11 cellular contexts compared by ENCODE assay signal in genomic region chr3:157064402-157064801, GRCh38.
DNase-seq lines count a peak whose midpoint lies in the region; ATAC-seq, FAIRE-seq and TF ChIP-seq lines count a peak whose summit lies in the region.
"Had no signal": no experiment of that assay in that cellular context is flagged by ENCODE, and none has a peak within 500 bp of the region (broad histone marks: within the 10 kb centered on the region; RNA-seq: fewer than 3 reads in every experiment).

No MANE protein-coding gene starts in this region.

- H3K79me2 ChIP-seq in GM12878 (ENCODE audit: control insufficient read depth, insufficient read depth, low read length) = no peaks in the 10 kb centered on the region

- H3K27ac ChIP-seq in GM12878 (ENCODE audit: control insufficient read depth, insufficient read depth) = peak overlapping the region; percentile 48; the same call in 1 of the 2 replicates
- H3K27ac ChIP-seq: BLaER1, tibial artery had no signal

- intact Hi-C loops in GM12878 (cut with micrococcal nuclease; ENCODE audit: unreplicated experiment) (loop anchor here (2.0 kb wide), 1 partner anchor 106 kb away; no protein-coding TSS in a partner anchor), posterior vena cava (cut with DNase I) (no loop called here)

- RAD21 ChIA-PET in GM12878 (lab: Charles Lee; ENCODE audit: unreplicated experiment) = interaction anchor here (1.9 kb wide), 1 partner anchor 23 kb away, joined by 9 read pairs; no protein-coding TSS in a partner anchor

- no peak for TF ChIP-seq POLR2A in GM12878 (IDR thresholded peaks at IDR 0.05; ENCODE audit: low read depth, low read length)

- H3K27me3 ChIP-seq in GM12878 (replicated peaks in 1 of 2; ENCODE audit: control insufficient read depth in 2 of 2, insufficient read depth in 2 of 2, low read length in 1 of 2) = no peaks in the 10 kb centered on the region
- H3K27me3 ChIP-seq: BLaER1, spleen, tibial artery had no signal

- no peak for TF ChIP-seq CTCF in GM12865 (IDR thresholded peaks at IDR 0.05; ENCODE audit: insufficient read depth, low read depth, low read length, missing control alignments)
- no peak for TF ChIP-seq CTCF in GM12878 (IDR thresholded peaks at IDR 0.05 in 2 of 3, conservative IDR thresholded peaks at IDR 0.05 in 1 of 3; ENCODE audit: control insufficient read depth in 2 of 3, extremely low read depth in 1 of 3, insufficient read depth in 1 of 3, low read depth in 3 of 3, low read length in 3 of 3)

- TF ChIP-seq EP300 in GM12878 (IDR thresholded peaks at IDR 0.05; ENCODE audit: borderline replicate concordance in 1 of 2, control insufficient read depth in 1 of 2, low read depth in 2 of 2, low read length in 2 of 2) = peak; percentile 46 to 59; a peak in 2 of 4 replicates

- H3K4me2 ChIP-seq in GM12878 (ENCODE audit: control insufficient read depth, insufficient read depth) = peak overlapping the region; percentile 77
- H3K4me2 ChIP-seq: BLaER1 had no signal

- no peak overlapping the region for H3K9ac ChIP-seq in GM12878 (ENCODE audit: control insufficient read depth, insufficient read depth, low read length)
- H3K9ac ChIP-seq: BLaER1 had no signal

- peak overlapping the region; percentile 71 for H2AFZ ChIP-seq in GM12878 (ENCODE audit: control insufficient read depth, low read depth, low read length)

- H4K20me1 ChIP-seq in GM12878 (ENCODE audit: control insufficient read depth, insufficient read depth) = no peaks in the 10 kb centered on the region
- H4K20me1 ChIP-seq: BLaER1 had no signal

- SMC1A ChIA-PET in GM12878 (lab: Charles Lee; ENCODE audit: uncharacterized antibody, unreplicated experiment) = interaction anchor here (0.7 to 3.6 kb wide), 5 partner anchors 12 to 384 kb away, joined by 3 to 10 read pairs (median 3); no protein-coding TSS in a partner anchor

- no TSS peak for BruUV-seq in GM12878 (replicated peaks; lab: Mats Ljungman, UMichigan)

- CTCF ChIA-PET in GM12878 (lab: Yijun Ruan, JAX) = interaction anchor here (1.0 to 1.3 kb wide), 3 partner anchors 9 to 19 kb away, joined by 3 to 4 read pairs (median 3); no protein-coding TSS in a partner anchor

- peak; percentile 74 for ATAC-seq in GM21367 (IDR thresholded peaks at IDR 0.05; ENCODE audit: unreplicated experiment)
- ATAC-seq in HG03159 (IDR thresholded peaks at IDR 0.05; ENCODE audit: unreplicated experiment) = peak; percentile 72
- peak; percentile 81 for ATAC-seq in GM12878

- H3K36me3 ChIP-seq in GM12878 (ENCODE audit: control insufficient read depth in 2 of 2, insufficient read depth in 2 of 2, low read length in 1 of 2) = no peaks in the 10 kb centered on the region
- H3K36me3 ChIP-seq: BLaER1, spleen, tibial artery had no signal

- POLR2A ChIA-PET in GM12878 (lab: Charles Lee) = interaction anchor here (0.6 kb wide), 1 partner anchor 28 kb away, joined by 3 read pairs; no protein-coding TSS in a partner anchor

- 0 out of 2 replicates have a peak, but pooled peaks have one; percentile 14 for TF ChIP-seq RAD21 in GM12878 (IDR thresholded peaks at IDR 0.05; ENCODE audit: insufficient read depth, low read depth, low read length)

- in situ Hi-C loops in GM12878 (cut with MboI) = no loop called here

- WGBS in GM12878 (ENCODE audit: insufficient coverage, insufficient replicate concordance, low lambda C conversion rate, missing lambda C conversion rate) = 0% methylated on average over 7 of the region's 7 CpGs

- peaks cover 38% of the 10 kb centered on the region for H3K4me1 ChIP-seq in GM12878 (ENCODE audit: control insufficient read depth, insufficient read depth, low read length)

- H3K9me3 ChIP-seq in GM12878 (replicated peaks; ENCODE audit: control insufficient read depth, insufficient read depth, low read length) = no peaks in the 10 kb centered on the region
- H3K9me3 ChIP-seq: BLaER1, spleen, tibial artery had no signal

- peak; percentile 27 for FAIRE-seq in GM12878 (lab: Jason Lieb, UNC)

- H3K4me3 ChIP-seq in GM12865 (ENCODE audit: low read depth, low read length) (no peak overlapping the region), GM12878 (no peak overlapping the region)
- H3K4me3 ChIP-seq: BLaER1, spleen, tibial artery had no signal

- DNase-seq in GM12865 (ENCODE audit: low read depth) (peak; percentile 67), GM12878 (ENCODE audit: low read depth, low spot score) (peak; percentile 48), NCI-H524 treated with DMSO at 0.1 percent for 48 hours (lab: John Stamatoyannopoulos, UW) (no peak), DMS53 (lab: John Stamatoyannopoulos, UW) (no peak), posterior vena cava (ENCODE audit: low spot score) (no peak), cerebellar nuclear complex (lab: John Stamatoyannopoulos, UW) (no peak)
- DNase-seq: spleen had no signal

TF ChIP-seq in GM12878, 131 proteins besides CTCF, POLR2A, EP300 and RAD21 (continues in another document):
- TF ChIP-seq ASH2L (IDR thresholded peaks at IDR 0.05; ENCODE audit: borderline replicate concordance, low read depth) (no peak), BRCA1 (IDR thresholded peaks at IDR 0.05; ENCODE audit: low read depth, low read length) (no peak), IRF4 (IDR thresholded peaks at IDR 0.05; ENCODE audit: low read depth, low read length) (peak; percentile 76), TCF12 (IDR thresholded peaks at IDR 0.05; ENCODE audit: low read depth, low read length) (no peak), CUX1 (IDR thresholded peaks at IDR 0.05; ENCODE audit: insufficient replicate concordance, low read depth, low read length) (no peak), NRF1 (conservative IDR thresholded peaks at IDR 0.05; ENCODE audit: low read depth, low read length) (no peak), FOS (IDR thresholded peaks at IDR 0.05; ENCODE audit: borderline replicate concordance, extremely low read depth, insufficient read length) (no peak), PML (IDR thresholded peaks at IDR 0.05; ENCODE audit: low read length) (no peak), SRF (IDR thresholded peaks at IDR 0.05; ENCODE audit: low read depth in 2 of 2, low read length in 2 of 2) (no peak), ZNF592 (IDR thresholded peaks at IDR 0.05) (no peak)

Comparison
In these comparisons a context has a peak if more than half of its experiments do, and no peak if none do; other contexts are left out.
1. DNase-seq: peak in GM12865 (single experiment) and GM12878 (single experiment); none in NCI-H524 treated with DMSO at 0.1 percent for 48 hours (single experiment), DMS53 (single experiment), posterior vena cava (single experiment) and cerebellar nuclear complex (0 of 2).
2. Peak in every context shown above with its lines, with median percentiles within 50 percentile points of each other: ATAC-seq.